Comparison of ENCODE assay signal across 8 cellular contexts in genomic region chr22:49992921-49993648, GRCh38. TPM values are rescaled to one million over a fixed set of nuclear protein-coding genes. Genes with fewer than 3 reads are reported as not detected.
DNase-seq lines count a peak whose midpoint lies in the region; ATAC-seq, FAIRE-seq and TF ChIP-seq lines count a peak whose summit lies in the region.

No MANE protein-coding gene starts in this region.

- peak overlapping the region in 1 of 2 donors; percentile 43 for H3K9ac ChIP-seq in colonic mucosa (ENCODE audit: low read depth in 2 of 2, low read length in 2 of 2)

- 32 to 43% methylated on average over 21 to 23 of the region's 23 CpGs for WGBS in lung, 2 donors

- H3K36me3 Mint-ChIP-seq in Caco-2 (ENCODE audit: insufficient read depth, unreplicated experiment) = no peaks in the 10 kb centered on the region

- no peak for FAIRE-seq in RCC 7860 (lab: Jason Lieb, UNC)

- no peak overlapping the region for H3K4me3 Mint-ChIP-seq in Caco-2 (ENCODE audit: unreplicated experiment)

- H3K4me1 Mint-ChIP-seq in Caco-2 (ENCODE audit: low read depth, unreplicated experiment) = no peaks in the 10 kb centered on the region

- no peaks in the 10 kb centered on the region for H3K4me1 ChIP-seq in Caco-2
- H3K4me1 ChIP-seq in colonic mucosa = peaks cover 9% of the 10 kb centered on the region
- peaks cover 0 to 4% of the 10 kb centered on the region in 2 donors for H3K4me1 ChIP-seq in lung (ENCODE audit: control insufficient read depth in 2 of 2, insufficient read depth in 2 of 2, low read length in 2 of 2)

- no peaks in the 10 kb centered on the region for H3K27me3 ChIP-seq in Caco-2 (replicated peaks; ENCODE audit: control insufficient read depth, insufficient read depth, low read length)
- H3K27me3 ChIP-seq in colonic mucosa = no peaks in the 10 kb centered on the region
- no peaks in the 10 kb centered on the region for H3K27me3 ChIP-seq in lung (ENCODE audit: control insufficient read depth, insufficient read depth)

- H3K9me3 Mint-ChIP-seq in Caco-2 (ENCODE audit: unreplicated experiment) = peaks cover 20% of the 10 kb centered on the region

- H3K27ac Mint-ChIP-seq in Caco-2 (ENCODE audit: unreplicated experiment) = no peak overlapping the region

- no peaks in the 10 kb centered on the region for H3K27me3 Mint-ChIP-seq in Caco-2 (ENCODE audit: insufficient read depth, unreplicated experiment)

- CTCF ChIA-PET in Caco-2 (lab: Charles Lee) = interaction anchor here (1.5 kb wide), 1 partner anchor 39 kb away, joined by 3 read pairs; no protein-coding TSS in a partner anchor

- DNase-seq in Caco-2 (peak; percentile 44 to 57), Kasumi-1 (lab: John Stamatoyannopoulos, UW) (peak; percentile 58 to 73), colonic mucosa (peak; percentile 71), lung (ENCODE audit: low spot score) (no peak), RCC 7860 (ENCODE audit: low spot score) (no peak)
- peak; percentile 58 for DNase-seq in activated CD4-positive, alpha-beta T cell treated with anti-CD3 and anti-CD28 coated beads for 1 hour
- DNase-seq in stimulated activated CD8-positive, alpha-beta memory T cell treated with anti-CD3 and anti-CD28 coated beads, Interleukin-2, amount 100 ng/mL, for 1 hour (ENCODE audit: low read depth in 2 of 2) = peak; percentile 42 to 52

- BruUV-seq in Caco-2 (replicated peaks; lab: Mats Ljungman, UMichigan) = no TSS peak

- no peak overlapping the region for H3K4me3 ChIP-seq in Caco-2 (ENCODE audit: low read depth, low read length)
- no peak overlapping the region for H3K4me3 ChIP-seq in colonic mucosa
- H3K4me3 ChIP-seq in lung = no peak overlapping the region

- TF ChIP-seq CTCF in Caco-2 (IDR thresholded peaks at IDR 0.05; ENCODE audit: insufficient read depth in 1 of 2, low read depth in 1 of 2, low read length in 1 of 2, severe bottlenecking in 1 of 2, unreplicated experiment in 1 of 2) = peak; percentile 52 to 81
- TF ChIP-seq CTCF in colonic mucosa (IDR thresholded peaks at IDR 0.05) = peak; percentile 71
- peak; percentile 73 for TF ChIP-seq CTCF in lung (IDR thresholded peaks at IDR 0.05; ENCODE audit: control extremely low read depth, extremely low read depth)

- H3K36me3 ChIP-seq in Caco-2 (ENCODE audit: control insufficient read depth, insufficient read depth, low read length) (no peaks in the 10 kb centered on the region), colonic mucosa (no peaks in the 10 kb centered on the region), lung (ENCODE audit: control insufficient read depth in 2 of 2, insufficient read depth in 2 of 2, low read length in 2 of 2) (no peaks in the 10 kb centered on the region)

- intact Hi-C loops in Caco-2 (cut with micrococcal nuclease; ENCODE audit: unreplicated experiment) (no loop called here), colonic mucosa (cut with DNase I) (no loop called here)

- ATAC-seq in lung (ENCODE audit: insufficient read depth, low FRiP score) = peak; percentile 68
- no peak for ATAC-seq in HG03175 (IDR thresholded peaks at IDR 0.05; ENCODE audit: unreplicated experiment)

- no peaks in the 10 kb centered on the region for H3K9me3 ChIP-seq in Caco-2
- no peaks in the 10 kb centered on the region for H3K9me3 ChIP-seq in colonic mucosa
- peaks cover 0 to 6% of the 10 kb centered on the region in 2 donors for H3K9me3 ChIP-seq in lung (ENCODE audit: control insufficient read depth in 2 of 2, insufficient read depth in 1 of 2, low read length in 1 of 2)

- H3K27ac ChIP-seq in colonic mucosa = no peak overlapping the region
- H3K27ac ChIP-seq in lung (ENCODE audit: low read depth in 1 of 2, low read length in 1 of 2) = no peak overlapping the region

- POLR2A ChIA-PET in Caco-2 (lab: Charles Lee) = no interaction called here

RNA-seq across cellular contexts. Expression of gene IL17REL, which starts 19.5 kb away (rescaled TPM):
- total RNA-seq in Caco-2 (2022) (not detected in 2 replicates), colonic mucosa (under 1 TPM; 0.11 to 0.22 TPM), lung (under 1 TPM in 1 of 2 donors, not detected in 1; 0.51 TPM)
- under 1 TPM; 0.02 to 0.19 TPM for polyA plus RNA-seq in lung

RNA-seq across cellular contexts. Expression of gene PIM3, which starts 32.5 kb away (rescaled TPM):
- 39.6 and 41.1 TPM in 2 replicates for total RNA-seq in Caco-2 (2022)
- total RNA-seq in colonic mucosa = 10 to 100 TPM; 65.6 to 74.4 TPM
- 100 to 1,000 TPM; 131 to 132 TPM for total RNA-seq in lung
- 100 to 1,000 TPM in 1 of 2 donors, 10 to 100 TPM in 1; 99.0 to 238 TPM for polyA plus RNA-seq in lung

Comparison
In these comparisons a context has a peak if more than half of its experiments do, and no peak if none do; other contexts are left out.
1. DNase-seq: peak in Caco-2 (2 of 2), Kasumi-1 (2 of 2), activated CD4-positive, alpha-beta T cell treated with anti-CD3 and anti-CD28 coated beads for 1 hour (single experiment), colonic mucosa (single experiment) and stimulated activated CD8-positive, alpha-beta memory T cell treated with anti-CD3 and anti-CD28 coated beads, Interleukin-2, amount 100 ng/mL, for 1 hour (2 of 2); none in lung (single experiment) and RCC 7860 (single experiment).
2. Peak in every context shown above with its lines, with median percentiles within 50 percentile points of each other: CTCF ChIP-seq.